In genomic region chr1:172089768-172090510, GRCh38 we compare ENCODE assay signal across 9 cellular contexts.
DNase-seq lines count a peak whose midpoint lies in the region; ATAC-seq and TF ChIP-seq lines count a peak whose summit lies in the region.
"Had no signal": no experiment of that assay in that cellular context is flagged by ENCODE, and none has a peak within 500 bp of the region (broad histone marks: within the 10 kb centered on the region; RNA-seq: fewer than 3 reads in every experiment).

No MANE protein-coding gene starts in this region.

- DNase-seq in AG08395 (ENCODE audit: low spot score) (peak; percentile 48), GM20000 (ENCODE audit: low spot score) (peak; percentile 42), Panc1 (ENCODE audit: low read depth, low spot score) (peak; percentile 28), activated gamma-delta T cell (lab: John Stamatoyannopoulos, UW) (peak; percentile 13), cardiac muscle cell (ENCODE audit: low read depth in 1 of 2, low spot score in 1 of 2) (peak; percentile 63 to 66), pons (ENCODE audit: low spot score) (no peak), mesenteric fat pad (ENCODE audit: low spot score) (no peak)
- peak; percentile 19 to 33 for DNase-seq in stimulated activated CD4-positive, alpha-beta T cell treated with anti-CD3 and anti-CD28 coated beads, Interleukin-12 subunit alpha, Interleukin-12 subunit beta, amount 100 ng/mL, for 24 hours (ENCODE audit: low read depth in 2 of 2)

- H3K27ac ChIP-seq in Panc1 (ENCODE audit: low read length) (peak overlapping the region; percentile 49; the same call in 1 of the 2 replicates), cardiac muscle cell (no peak overlapping the region)
- H3K27ac ChIP-seq: skin epidermis had no signal

- H3K27me3 ChIP-seq in Panc1 (ENCODE audit: control insufficient read depth, insufficient read depth, low read length) = no peaks in the 10 kb centered on the region
- H3K27me3 ChIP-seq in cardiac muscle cell = no peaks in the 10 kb centered on the region

- no TSS peak for BruUV-seq in Panc1 (replicated peaks; lab: Mats Ljungman, UMichigan)

- TF ChIP-seq CTCF in GM20000 (IDR thresholded peaks at IDR 0.05; ENCODE audit: extremely low read depth, missing control alignments) (peak; percentile 48), Panc1 (IDR thresholded peaks at IDR 0.05) (peak; percentile 77), cardiac muscle cell (IDR thresholded peaks at IDR 0.05; ENCODE audit: low read depth, low read length) (peak; percentile 79)

- ATAC-seq in Panc1 = peak; percentile 90

- CTCF ChIA-PET in Panc1 (lab: Charles Lee) = no interaction called here

- no peak overlapping the region for H3K4me3 ChIP-seq in Panc1 (ENCODE audit: low read depth in 2 of 2, low read length in 2 of 2)
- no peak overlapping the region for H3K4me3 ChIP-seq in cardiac muscle cell
- H3K4me3 ChIP-seq: skin epidermis had no signal

- POLR2A ChIA-PET in Panc1 (lab: Charles Lee) = no interaction called here

- in situ Hi-C loops in Panc1 (cut with HindIII; ENCODE audit: low pct_unique_long_range_greater_than_20kb, low sequenced_read_pairs) = no loop called here

- H3K9me3 ChIP-seq in Panc1 (ENCODE audit: control insufficient read depth, insufficient read depth, low read depth, low read length) (no peaks in the 10 kb centered on the region), cardiac muscle cell (ENCODE audit: low read depth) (no peaks in the 10 kb centered on the region)

- H3K4me1 ChIP-seq in Panc1 (ENCODE audit: control insufficient read depth, insufficient read depth, low read length) (no peaks in the 10 kb centered on the region), cardiac muscle cell (ENCODE audit: low read depth) (no peaks in the 10 kb centered on the region)

- H3K36me3 ChIP-seq in Panc1 (ENCODE audit: control insufficient read depth, insufficient read depth, low read length) (no peaks in the 10 kb centered on the region), cardiac muscle cell (no peaks in the 10 kb centered on the region)

- intact Hi-C loops in Panc1 (cut with micrococcal nuclease; ENCODE audit: unreplicated experiment) = no loop called here

Comparison
In these comparisons a context has a peak if more than half of its experiments do, and no peak if none do; other contexts are left out.
1. DNase-seq: peak in AG08395 (single experiment), GM20000 (single experiment), Panc1 (single experiment), activated gamma-delta T cell (single experiment), cardiac muscle cell (2 of 2) and stimulated activated CD4-positive, alpha-beta T cell treated with anti-CD3 and anti-CD28 coated beads, Interleukin-12 subunit alpha, Interleukin-12 subunit beta, amount 100 ng/mL, for 24 hours (2 of 2); none in pons (single experiment) and mesenteric fat pad (single experiment).
2. Peak in every context shown above with its lines, with median percentiles within 50 percentile points of each other: CTCF ChIP-seq.